22 cellular contexts compared by ENCODE assay signal in genomic region chr5:73126957-73127356, GRCh38. TPM values are rescaled to one million over a fixed set of nuclear protein-coding genes. Genes with fewer than 3 reads are reported as not detected.
"Had no signal": no experiment of that assay in that cellular context is flagged by ENCODE, and none has a peak within 500 bp of the region (broad histone marks: within the 10 kb centered on the region; RNA-seq: fewer than 3 reads in every experiment).

No MANE protein-coding gene starts in this region.

- H3K9me3 ChIP-seq: mucosa of descending colon, right atrium auricular region, stomach, suprapubic skin, tibial artery, upper lobe of right lung had no signal

- H3K36me3 ChIP-seq: right atrium auricular region, stomach, suprapubic skin, tibial artery, upper lobe of right lung had no signal

- H3K4me2 ChIP-seq: smooth muscle cell had no signal

- H3K4me3 ChIP-seq: mucosa of descending colon, right atrium auricular region, smooth muscle cell, stomach, suprapubic skin, tibial artery, upper lobe of right lung had no signal

- ATAC-seq: activated CD8-positive, alpha-beta memory T cell treated with anti-CD3 and anti-CD28 coated beads, Interleukin-2, amount 10 ng/mL, durations not matched to agents 7 days and 5 days; activated CD8-positive, alpha-beta T cell treated with anti-CD3 and anti-CD28 coated beads, Interleukin-2, amount 10 ng/mL, durations not matched to agents 7 days and 5 days; activated naive CD8-positive, alpha-beta T cell treated with anti-CD3 and anti-CD28 coated beads, Interleukin-2, amount 50 U/mL, for 24 hours; left ventricle myocardium superior; natural killer cell treated with Interleukin-12 subunit alpha and Interleukin-12 subunit beta and Interleukin-15 and Interleukin-18, amount 100 ng/mL, for 72 hours; stimulated activated naive B cell treated with anti-CD40 and anti-IgM and Interleukin-4, amounts not matched to agents 10 μg/mL and 1 μg/mL and 100 μg/mL, for 72 hours; upper lobe of right lung; WTC11 had no signal

- H3K27ac ChIP-seq: right atrium auricular region, stomach, suprapubic skin, tibial artery, upper lobe of right lung had no signal

- DNase-seq: activated CD4-positive, alpha-beta T cell treated with anti-CD3 and anti-CD28 coated beads, Interleukin-2, amount 50 U/mL, for 1 hour; activated CD8-positive, alpha-beta T cell treated with anti-CD3 and anti-CD28 coated beads, Interleukin-2, amount 10 ng/mL, durations not matched to agents 7 days and 5 days; activated naive CD8-positive, alpha-beta T cell treated with anti-CD3 and anti-CD28 coated beads, Interleukin-2, amount 50 U/mL, for 24 hours; activated T-cell treated with anti-CD3 and anti-CD28 coated beads, Interleukin-2, amount 50 U/mL, for 48 hours; central memory CD4-positive, alpha-beta T cell; endodermal cell; foreskin fibroblast; left cardiac atrium; left ventricle myocardium superior; mucosa of descending colon; stimulated activated CD4-positive, alpha-beta T cell treated with anti-CD3 and anti-CD28 coated beads, Interleukin-1b, Interleukin-23, amount 100 ng/mL, for 48 hours; stimulated activated naive B cell treated with anti-CD40 and anti-IgM and Interleukin-4, amounts not matched to agents 10 μg/mL and 1 μg/mL and 100 μg/mL, for 72 hours; stomach; tibial artery; upper lobe of right lung had no signal

- H3K27me3 ChIP-seq: right atrium auricular region had no signal

- H3K4me1 ChIP-seq: right atrium auricular region, tibial artery had no signal

RNA-seq across cellular contexts. Expression of gene TMEM174, which starts 46.0 kb away (rescaled TPM):
- polyA plus RNA-seq: keratinocyte, smooth muscle cell, stomach had no signal
